In genomic region chr18:57649536-57650495, GRCh38 we compare ENCODE assay signal across 9 cellular contexts. TPM values are rescaled to one million over a fixed set of nuclear protein-coding genes. Genes with fewer than 3 reads are reported as not detected.
DNase-seq lines count a peak whose midpoint lies in the region; ATAC-seq and TF ChIP-seq lines count a peak whose summit lies in the region.
"Had no signal": no experiment of that assay in that cellular context is flagged by ENCODE, and none has a peak within 500 bp of the region (broad histone marks: within the 10 kb centered on the region; RNA-seq: fewer than 3 reads in every experiment).

No MANE protein-coding gene starts in this region.

- H3K4me1 Mint-ChIP-seq in effector memory CD8-positive, alpha-beta T cell (ENCODE audit: low read depth in 2 of 2): peaks cover 14 to 23% of the 10 kb centered on the region in 2 donors

- TF ChIP-seq POLR2A in upper lobe of left lung (IDR thresholded peaks at IDR 0.05): no peak

- ATAC-seq in Right ventricle myocardium inferior (peak; percentile 92), HG03354 (IDR thresholded peaks at IDR 0.05; ENCODE audit: poor library complexity, severe bottlenecking, unreplicated experiment) (peak; percentile 99), upper lobe of left lung (ENCODE audit: low FRiP score in 2 of 2) (peak in 1 of 2 donors; percentile 87)
- ATAC-seq in effector memory CD8-positive, alpha-beta T cell (replicated peaks): no peak

- H2AFZ ChIP-seq in smooth muscle cell (ENCODE audit: low read depth): no peak overlapping the region

- intact Hi-C loops in Right ventricle myocardium inferior (cut with DNase I): loop anchor here (5.0 to 10.0 kb wide), 2 partner anchors 232 to 465 kb away; no protein-coding TSS in a partner anchor

- no peaks in the 10 kb centered on the region for H3K27me3 Mint-ChIP-seq in effector memory CD8-positive, alpha-beta T cell

- H3K4me1 ChIP-seq in right atrium auricular region: peaks cover 0 to 3% of the 10 kb centered on the region in 2 donors
- peaks cover 0 to 11% (median 3%) of the 10 kb centered on the region in 4 donors for H3K4me1 ChIP-seq in upper lobe of left lung
- H3K4me1 ChIP-seq in smooth muscle cell (ENCODE audit: low read depth): no peaks in the 10 kb centered on the region
- H3K4me1 ChIP-seq: psoas muscle had no signal

- DNase-seq in Right ventricle myocardium inferior (ENCODE audit: missing footprints) (no peak), right atrium auricular region (ENCODE audit: low spot score) (no peak), upper lobe of left lung (no peak), NCI-H1048 (lab: John Stamatoyannopoulos, UW) (no peak), NCI-H1436 treated with DMSO at 0.1 percent for 48 hours (lab: John Stamatoyannopoulos, UW) (no peak), smooth muscle cell (lab: John Stamatoyannopoulos, UW; ENCODE audit: unreplicated experiment) (no peak)
- no peak for DNase-seq in effector memory CD8-positive, alpha-beta T cell
- DNase-seq: psoas muscle had no signal

- WGBS in upper lobe of left lung, 2 donors: 62 to 72% methylated on average over 11 of the region's 11 CpGs
- WGBS in smooth muscle cell (ENCODE audit: low lambda C conversion rate): 92% methylated on average over 11 of the region's 11 CpGs

- no peak overlapping the region for H3K4me2 ChIP-seq in smooth muscle cell

- no peak for TF ChIP-seq EP300 in upper lobe of left lung (IDR thresholded peaks at IDR 0.05)

- no peaks in the 10 kb centered on the region for H3F3A ChIP-seq in smooth muscle cell (ENCODE audit: low read depth)

- H3K36me3 Mint-ChIP-seq in effector memory CD8-positive, alpha-beta T cell (ENCODE audit: insufficient read depth): peaks cover 11% of the 10 kb centered on the region

- no peak for TF ChIP-seq CTCF in right atrium auricular region (IDR thresholded peaks at IDR 0.05)
- TF ChIP-seq CTCF in upper lobe of left lung (IDR thresholded peaks at IDR 0.05): no peak
- no peak for TF ChIP-seq CTCF in smooth muscle cell (IDR thresholded peaks at IDR 0.05; ENCODE audit: borderline replicate concordance, insufficient read depth, poor library complexity, severe bottlenecking)

- no peak overlapping the region for H3K4me3 Mint-ChIP-seq in effector memory CD8-positive, alpha-beta T cell

- peaks cover 8% of the 10 kb centered on the region for H3K79me2 ChIP-seq in smooth muscle cell (ENCODE audit: low read depth)

- peaks cover 6% of the 10 kb centered on the region for H3K36me3 ChIP-seq in right atrium auricular region
- H3K36me3 ChIP-seq in upper lobe of left lung: peaks cover 4 to 48% (median 9%) of the 10 kb centered on the region in 4 donors
- H3K36me3 ChIP-seq in smooth muscle cell (ENCODE audit: low read depth): no peaks in the 10 kb centered on the region

- H3K27ac ChIP-seq in right atrium auricular region (peak overlapping the region in 1 of 2 donors; percentile 26), upper lobe of left lung (peak overlapping the region; percentile 1 to 34 (median 12)), smooth muscle cell (ENCODE audit: low read depth) (no peak overlapping the region)
- H3K27ac ChIP-seq: psoas muscle had no signal

- H3K27me3 ChIP-seq in right atrium auricular region: no peaks in the 10 kb centered on the region
- no peaks in the 10 kb centered on the region for H3K27me3 ChIP-seq in upper lobe of left lung
- H3K27me3 ChIP-seq in smooth muscle cell (ENCODE audit: low read depth): no peaks in the 10 kb centered on the region

- H4K20me1 ChIP-seq in smooth muscle cell (ENCODE audit: low read depth): no peaks in the 10 kb centered on the region

- no peaks in the 10 kb centered on the region for H3K9me3 Mint-ChIP-seq in effector memory CD8-positive, alpha-beta T cell

- H3K4me3 ChIP-seq in right atrium auricular region (no peak overlapping the region), upper lobe of left lung (no peak overlapping the region), smooth muscle cell (no peak overlapping the region)
- H3K4me3 ChIP-seq: psoas muscle had no signal

- peak overlapping the region; percentile 22 to 63 for H3K27ac Mint-ChIP-seq in effector memory CD8-positive, alpha-beta T cell

- no peaks in the 10 kb centered on the region for H3K9me3 ChIP-seq in right atrium auricular region
- H3K9me3 ChIP-seq in upper lobe of left lung: no peaks in the 10 kb centered on the region
- H3K9me3 ChIP-seq in smooth muscle cell (replicated peaks; ENCODE audit: low read depth): no peaks in the 10 kb centered on the region
- H3K9me3 ChIP-seq: psoas muscle had no signal

- H3K9ac ChIP-seq in smooth muscle cell (ENCODE audit: low read depth): no peak overlapping the region

RNA-seq across cellular contexts. Expression of gene NARS1, which starts 28.2 kb away (rescaled TPM):
- total RNA-seq in Right ventricle myocardium inferior (103 TPM), right atrium auricular region (100 to 1,000 TPM in 1 of 2 donors, 10 to 100 TPM in 1; 93.7 to 114 TPM), upper lobe of left lung (100 to 1,000 TPM in 3 of 6 donors, 10 to 100 TPM in 3; 55.8 to 112 (median 99.0) TPM), smooth muscle cell (92.8 and 107 TPM in 2 replicates)
- polyA plus RNA-seq in smooth muscle cell: 71.4 and 83.6 TPM in 2 replicates
